Comparison of ENCODE assay signal across 15 cellular contexts in genomic region chr20:32541917-32542615, GRCh38. TPM values are rescaled to one million over a fixed set of nuclear protein-coding genes. Genes with fewer than 3 reads are reported as not detected.
DNase-seq lines count a peak whose midpoint lies in the region; ATAC-seq, FAIRE-seq and TF ChIP-seq lines count a peak whose summit lies in the region.
"Had no signal": no experiment of that assay in that cellular context is flagged by ENCODE, and none has a peak within 500 bp of the region (broad histone marks: within the 10 kb centered on the region; RNA-seq: fewer than 3 reads in every experiment).

No MANE protein-coding gene starts in this region.

- H3K27ac Mint-ChIP-seq in activated naive CD4-positive, alpha-beta T cell treated with anti-CD3 and anti-CD28 coated beads, Interleukin-2, amount 50 U/mL, for 72 hours = peak overlapping the region; percentile 29 to 95
- peak overlapping the region; percentile 72 to 90 (median 86) for H3K27ac Mint-ChIP-seq in immature natural killer cell

- BruUV-seq in HepG2 (replicated peaks; lab: Mats Ljungman, UMichigan) = TSS peak; percentile 76

- H3K9me3 Mint-ChIP-seq in activated naive CD4-positive, alpha-beta T cell treated with anti-CD3 and anti-CD28 coated beads, Interleukin-2, amount 50 U/mL, for 72 hours = no peaks in the 10 kb centered on the region
- no peaks in the 10 kb centered on the region for H3K9me3 Mint-ChIP-seq in immature natural killer cell

- H3K4me1 ChIP-seq in HepG2 (ENCODE audit: insufficient read depth, low read length) (peaks cover 100% of the 10 kb centered on the region), right lobe of liver (peaks cover 0 to 10% (median 1%) of the 10 kb centered on the region in 4 donors)
- H3K4me1 ChIP-seq: breast epithelium had no signal

- H3K4me3 Mint-ChIP-seq in immature natural killer cell = peak overlapping the region in 4 of 5 donors; percentile 21 to 60 (median 38)

- H3K36me3 Mint-ChIP-seq in activated naive CD4-positive, alpha-beta T cell treated with anti-CD3 and anti-CD28 coated beads, Interleukin-2, amount 50 U/mL, for 72 hours = peaks cover 5 to 7% of the 10 kb centered on the region in 2 donors
- H3K36me3 Mint-ChIP-seq in immature natural killer cell = peaks cover 0 to 3% (median 0%) of the 10 kb centered on the region in 3 donors

- H3K9me3 ChIP-seq in HepG2 (ENCODE audit: low read length) (no peaks in the 10 kb centered on the region), right lobe of liver (no peaks in the 10 kb centered on the region)
- H3K9me3 ChIP-seq: breast epithelium, gastroesophageal sphincter, right atrium auricular region, tibial nerve had no signal

- no peak for TF ChIP-seq POLR2A in HepG2 (IDR thresholded peaks at IDR 0.05; ENCODE audit: insufficient read depth in 1 of 2, low read depth in 2 of 2, low read length in 2 of 2)
- TF ChIP-seq POLR2A in right lobe of liver (IDR thresholded peaks at IDR 0.05) = no peak

- H3K27me3 Mint-ChIP-seq in immature natural killer cell (ENCODE audit: low read depth in 3 of 3) = peaks cover 15 to 30% (median 20%) of the 10 kb centered on the region in 3 donors

- ATAC-seq in HepG2 = no peak
- no peak for ATAC-seq in right lobe of liver
- ATAC-seq in activated naive CD4-positive, alpha-beta T cell treated with anti-CD3 and anti-CD28 coated beads, Interleukin-2, amount 50 U/mL, for 72 hours = no peak
- no peak for ATAC-seq in GM18502 (IDR thresholded peaks at IDR 0.05; ENCODE audit: poor library complexity, unreplicated experiment)
- ATAC-seq in GM21360 (IDR thresholded peaks at IDR 0.05; ENCODE audit: unreplicated experiment) = no peak
- ATAC-seq: esophagus mucosa, gastroesophageal sphincter had no signal

- peak overlapping the region; percentile 84 for H3K4me2 ChIP-seq in HepG2 (ENCODE audit: low read depth, low read length)

- no peak for TF ChIP-seq RAD21 in HepG2 (CRISPR knock-in tag; IDR thresholded peaks at IDR 0.05)

- H3K9ac ChIP-seq in HepG2 (ENCODE audit: insufficient read depth, low read depth, low read length) = peak overlapping the region; percentile 70

- H3K4me3 ChIP-seq in HepG2 (replicated peaks in 1 of 3; ENCODE audit: insufficient read depth in 1 of 3, low read depth in 2 of 3, low read length in 3 of 3) = peak overlapping the region in 2 of 3 experiments; percentile 7 to 54; a peak in 4 of 6 replicates
- H3K4me3 ChIP-seq in right lobe of liver = no peak overlapping the region
- H3K4me3 ChIP-seq: breast epithelium, gastroesophageal sphincter, right atrium auricular region, tibial nerve had no signal

- H3K79me2 ChIP-seq in HepG2 (ENCODE audit: insufficient read depth, low read length) = no peaks in the 10 kb centered on the region

- CTCF ChIA-PET in HepG2 (lab: Yijun Ruan, JAX; ENCODE audit: low intra/inter-chr PET ratio, low total read pairs) = no interaction called here

- TF ChIP-seq CTCF in HepG2 (CRISPR knock-in tag; IDR thresholded peaks at IDR 0.05) = no peak
- TF ChIP-seq CTCF in right lobe of liver (IDR thresholded peaks at IDR 0.05) = no peak

- intact Hi-C loops in HepG2 (cut with micrococcal nuclease; ENCODE audit: unreplicated experiment) (loop anchor here (5.0 kb wide), 1 partner anchor 285 kb away; no protein-coding TSS in a partner anchor), right lobe of liver (cut with DNase I) (no loop called here)

- no peak overlapping the region for H2AFZ ChIP-seq in HepG2 (ENCODE audit: low read length)

- DNase-seq in HepG2 (ENCODE audit: low spot score) (no peak), right lobe of liver (no peak), immature natural killer cell (no peak), substantia nigra (lab: John Stamatoyannopoulos, UW) (no peak), hippocampal formation (lab: John Stamatoyannopoulos, UW) (no peak)
- DNase-seq in activated naive CD4-positive, alpha-beta T cell treated with anti-CD3 and anti-CD28 coated beads, Interleukin-2, amount 50 U/mL, for 72 hours (ENCODE audit: low spot score in 2 of 2) = no peak
- DNase-seq: DMS79, NCI-H1694 had no signal

- WGBS in HepG2 (ENCODE audit: low lambda C conversion rate) = 64% methylated on average over 11 of the region's 11 CpGs
- 92% methylated on average over 8 of the region's 11 CpGs for WGBS in right lobe of liver (ENCODE audit: insufficient coverage, low coverage, low lambda C conversion rate, missing lambda C conversion rate)

- peaks cover 94 to 95% of the 10 kb centered on the region in 2 donors for H3K4me1 Mint-ChIP-seq in immature natural killer cell

- FAIRE-seq in HepG2 (lab: Jason Lieb, UNC) = no peak

- H3K36me3 ChIP-seq in HepG2 (replicated peaks in 1 of 2; ENCODE audit: control insufficient read depth in 1 of 2, insufficient read depth in 2 of 2, low read length in 2 of 2) (no peaks in the 10 kb centered on the region), right lobe of liver (no peaks in the 10 kb centered on the region)
- H3K36me3 ChIP-seq: breast epithelium, gastroesophageal sphincter, right atrium auricular region, tibial nerve had no signal

- peak overlapping the region; percentile 90 for H3K27ac ChIP-seq in HepG2 (ENCODE audit: extremely low read length, insufficient read depth, low read length)
- H3K27ac ChIP-seq in right lobe of liver = no peak overlapping the region
- H3K27ac ChIP-seq in substantia nigra (ENCODE audit: low read depth, low read length, poor library complexity, severe bottlenecking) = peak overlapping the region; percentile 60
- H3K27ac ChIP-seq: breast epithelium, gastroesophageal sphincter, right atrium auricular region, tibial nerve had no signal

- H4K20me1 ChIP-seq in HepG2 (ENCODE audit: insufficient read depth, low read length) = no peaks in the 10 kb centered on the region

- H3K27me3 ChIP-seq in HepG2 (ENCODE audit: control insufficient read depth in 1 of 2, insufficient read depth in 2 of 2, low read length in 2 of 2) = no peaks in the 10 kb centered on the region
- no peaks in the 10 kb centered on the region for H3K27me3 ChIP-seq in right lobe of liver
- H3K27me3 ChIP-seq: breast epithelium, right atrium auricular region had no signal

- in situ Hi-C loops in HepG2 (cut with HindIII; ENCODE audit: extremely low pct_ligation_motif_present, low pct_unique_long_range_greater_than_20kb) = no loop called here

- TF ChIP-seq EP300 in HepG2 (IDR thresholded peaks at IDR 0.05; ENCODE audit: low read depth in 2 of 2, low read length in 2 of 2) = no peak
- no peak for TF ChIP-seq EP300 in HepG2 (CRISPR knock-in tag; IDR thresholded peaks at IDR 0.05; ENCODE audit: borderline replicate concordance)

- POLR2A ChIA-PET in HepG2 (lab: Yijun Ruan, JAX) = interaction anchor here (0.6 to 10.7 kb wide), 20 partner anchors 8 to 277 kb away, joined by 3 to 197 read pairs (median 7); partner anchors contain the start of genes C20orf203, MAPRE1 and NOL4L

TF ChIP-seq in HepG2, 621 proteins besides CTCF, POLR2A, EP300 and RAD21 (continues in another document):
- 0 out of 2 replicates have a peak, but pooled peaks have one; percentile 29 for TF ChIP-seq CBX5 (CRISPR knock-in tag; IDR thresholded peaks at IDR 0.05; ENCODE audit: borderline replicate concordance)
- no peak for TF ChIP-seq NR2F2 (IDR thresholded peaks at IDR 0.05; ENCODE audit: borderline replicate concordance, low read depth)
- peak; percentile 34; the same call in 1 of the 2 replicates for TF ChIP-seq SAFB2 (CRISPR knock-in tag; IDR thresholded peaks at IDR 0.05; ENCODE audit: borderline replicate concordance, low read depth)
- no peak for TF ChIP-seq ATF7 (IDR thresholded peaks at IDR 0.05)
- TF ChIP-seq ATF7 (CRISPR knock-in tag; IDR thresholded peaks at IDR 0.05) = no peak
- TF ChIP-seq SIN3A (IDR thresholded peaks at IDR 0.05; ENCODE audit: borderline replicate concordance, low read depth, low read length) = no peak
- TF ChIP-seq TARDBP (CRISPR knock-in tag; IDR thresholded peaks at IDR 0.05) = peak; percentile 51; the same call in 1 of the 2 replicates
- TF ChIP-seq, protein P1, sequence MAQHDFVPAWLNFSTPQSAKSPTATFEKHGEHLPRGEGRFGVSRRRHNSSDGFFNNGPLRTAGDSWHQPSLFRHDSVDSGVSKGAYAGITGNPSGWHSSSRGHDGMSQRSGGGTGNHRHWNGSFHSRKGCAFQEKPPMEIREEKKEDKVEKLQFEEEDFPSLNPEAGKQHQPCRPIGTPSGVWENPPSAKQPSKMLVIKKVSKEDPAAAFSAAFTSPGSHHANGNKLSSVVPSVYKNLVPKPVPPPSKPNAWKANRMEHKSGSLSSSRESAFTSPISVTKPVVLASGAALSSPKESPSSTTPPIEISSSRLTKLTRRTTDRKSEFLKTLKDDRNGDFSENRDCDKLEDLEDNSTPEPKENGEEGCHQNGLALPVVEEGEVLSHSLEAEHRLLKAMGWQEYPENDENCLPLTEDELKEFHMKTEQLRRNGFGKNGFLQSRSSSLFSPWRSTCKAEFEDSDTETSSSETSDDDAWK (CRISPR knock-in tag; IDR thresholded peaks at IDR 0.05) = no peak
- TF ChIP-seq ZMYM4 (CRISPR knock-in tag; IDR thresholded peaks at IDR 0.05) = no peak

RNA-seq across cellular contexts. Expression of gene NOL4L, which starts 43.1 kb away (rescaled TPM):
- total RNA-seq in HepG2 (2016; rRNA removed; fragmentation: Illumina TruSeq; extraction: Trizol) (16.6 and 16.9 TPM in 2 replicates), right lobe of liver (1 to 10 TPM; 4.3 to 6.5 (median 5.7) TPM)
- total RNA-seq in HepG2 (2016; cell fraction: cytosol; rRNA removed; fragmentation: Illumina TruSeq; extraction: Trizol; ENCODE audit: low read depth) = 19.2 and 19.4 TPM in 2 replicates
- 14.6 and 17.1 TPM in 2 replicates for total RNA-seq in HepG2 (2016; cell fraction: insoluble cytoplasmic fraction; rRNA removed; fragmentation: Illumina TruSeq; extraction: Trizol)
- total RNA-seq in HepG2 (2016; cell fraction: membrane; rRNA removed; fragmentation: Illumina TruSeq; extraction: Trizol) = 21.3 and 24.1 TPM in 2 replicates
- 21.2 and 22.3 TPM in 2 replicates for total RNA-seq in HepG2 (2016; cell fraction: nucleus; rRNA removed; fragmentation: Illumina TruSeq; extraction: Trizol)
- polyA plus RNA-seq in HepG2 (2011; rRNA removed) (35.4 and 38.7 TPM in 2 replicates), immature natural killer cell (10 to 100 TPM in 1 of 3 donors, 1 to 10 TPM in 2; 4.1 to 17.2 (median 9.6) TPM)
- 16.5 and 20.9 TPM in 2 replicates for polyA plus RNA-seq in HepG2 (2011; cell fraction: cytosol; rRNA removed)
- 91.0 and 107 TPM in 2 replicates for polyA plus RNA-seq in HepG2 (2011; cell fraction: nucleus; rRNA removed)
- 36.0 and 39.2 TPM in 2 replicates for polyA plus RNA-seq in HepG2 (2012)
- polyA plus RNA-seq in HepG2 (2016; cell fraction: cytosol; fragmentation: Illumina TruSeq; extraction: Trizol; ENCODE audit: low read depth) = 35.0 and 39.6 TPM in 2 replicates
- 21.6 and 26.9 TPM in 2 replicates for polyA plus RNA-seq in HepG2 (2016; cell fraction: insoluble cytoplasmic fraction; fragmentation: Illumina TruSeq; extraction: Trizol; ENCODE audit: low read depth)
- polyA plus RNA-seq in HepG2 (2016; cell fraction: membrane; fragmentation: Illumina TruSeq; extraction: Trizol; ENCODE audit: low read depth) = 31.2 and 32.6 TPM in 2 replicates
- 57.5 and 60.6 TPM in 2 replicates for polyA plus RNA-seq in HepG2 (2016; cell fraction: nucleus; fragmentation: Illumina TruSeq; extraction: Trizol; ENCODE audit: insufficient read depth, low read depth)
- 6.7 and 47.8 TPM in 2 replicates for polyA minus RNA-seq in HepG2 (2011; rRNA and poly(A)+ RNA removed; ENCODE audit: low replicate concordance)
- 28.0 and 37.6 TPM in 2 replicates for polyA minus RNA-seq in HepG2 (2011; cell fraction: cytosol; rRNA and poly(A)+ RNA removed)
- polyA minus RNA-seq in HepG2 (2011; cell fraction: nucleus; rRNA and poly(A)+ RNA removed) = 30.5 and 30.6 TPM in 2 replicates
- total RNA-seq in activated naive CD4-positive, alpha-beta T cell treated with anti-CD3 and anti-CD28 coated beads, Interleukin-2, amount 50 U/mL, for 72 hours = 10 to 100 TPM; 21.2 to 30.7 TPM

Comparison
In these comparisons a context has a peak if more than half of its experiments do, and no peak if none do; other contexts are left out.
1. H3K27ac ChIP-seq: peak in HepG2 (single experiment) and substantia nigra (single experiment); none in right lobe of liver (0 of 3).
2. H3K4me3 ChIP-seq: peak in HepG2 (2 of 3); none in right lobe of liver (0 of 3).